1 cellular context compared by ENCODE assay signal in genomic region chr18:77223221-77223639, GRCh38.
TF ChIP-seq lines count a peak whose summit lies in the region.

No MANE protein-coding gene starts in this region.

TF ChIP-seq in GM23338, 12 proteins besides CTCF, POLR2A, EP300 and RAD21 (continued from another document):
- TF ChIP-seq REST (IDR thresholded peaks at IDR 0.05; ENCODE audit: unreplicated experiment) (no peak), NANOG (IDR thresholded peaks at IDR 0.05; ENCODE audit: borderline replicate concordance) (no peak), ETS1 (IDR thresholded peaks at IDR 0.05) (no peak), ZNF114 (CRISPR knock-in tag; IDR thresholded peaks at IDR 0.05) (no peak), JUNB (IDR thresholded peaks at IDR 0.05; ENCODE audit: unreplicated experiment) (no peak), ZNF331 (CRISPR knock-in tag; IDR thresholded peaks at IDR 0.05; ENCODE audit: low read depth) (no peak), STAT1 (IDR thresholded peaks at IDR 0.05; ENCODE audit: unreplicated experiment) (no peak), POLR2AphosphoS5 (IDR thresholded peaks at IDR 0.05; ENCODE audit: low read depth) (no peak), EZH2 (IDR thresholded peaks at IDR 0.05; ENCODE audit: low read depth, unreplicated experiment) (no peak), CREB1 (CRISPR knock-in tag; IDR thresholded peaks at IDR 0.05; ENCODE audit: low read depth) (no peak)
TF ChIP-seq in GM23338: peak in this region for 0.
